In the genomic region with DNA sequence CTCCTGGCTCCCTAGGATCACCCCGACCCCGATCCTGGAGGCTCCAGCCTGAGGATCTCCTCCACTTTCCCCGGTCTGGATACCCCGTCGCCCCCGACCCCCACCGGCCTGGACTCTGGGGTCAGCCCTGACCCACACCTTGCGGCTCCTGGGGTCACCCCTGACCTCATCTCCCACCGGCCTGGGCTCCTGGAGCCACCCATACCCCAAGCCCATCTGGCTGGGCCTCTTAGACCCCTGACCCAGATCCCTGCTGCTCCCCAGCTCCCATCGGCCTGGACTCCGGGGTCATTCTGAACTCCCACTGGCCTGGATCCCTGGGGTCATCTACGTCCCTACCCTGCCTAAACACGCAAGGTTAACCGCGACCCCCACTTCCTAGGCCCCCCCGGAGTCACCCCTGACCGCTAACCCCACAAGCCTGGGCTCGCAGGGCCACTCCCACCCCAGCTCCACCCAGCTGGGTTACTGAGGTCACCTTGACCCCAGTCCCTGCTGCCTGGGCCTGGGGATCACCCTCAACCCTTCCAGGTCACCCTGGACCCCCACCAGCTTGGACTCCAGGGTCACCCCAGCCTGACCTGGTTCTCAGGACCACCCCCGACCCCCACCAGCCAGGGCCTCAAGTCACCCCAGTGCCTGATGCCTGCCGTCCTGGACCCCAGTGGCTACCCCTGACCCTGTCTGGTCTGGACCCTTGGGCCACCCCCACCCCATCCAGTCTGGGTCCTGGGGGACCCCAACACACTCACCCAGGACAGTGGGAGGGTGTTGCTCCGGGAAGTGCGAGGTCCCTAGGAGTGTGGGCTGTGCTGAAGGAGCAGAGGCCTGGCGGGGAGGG, we compare ENCODE assay signal across 1 cellular context.
TF ChIP-seq lines count a peak whose summit lies in the region.

No MANE protein-coding gene starts in this region.

TF ChIP-seq in HepG2, 621 proteins besides CTCF, POLR2A, EP300 and RAD21 (continued from another document and continues in another):
- TF ChIP-seq STAT6 (CRISPR knock-in tag; IDR thresholded peaks at IDR 0.05; ENCODE audit: borderline replicate concordance) (no peak), BRD4 (CRISPR knock-in tag; IDR thresholded peaks at IDR 0.05) (no peak), ZNF260 (CRISPR knock-in tag; IDR thresholded peaks at IDR 0.05; ENCODE audit: borderline replicate concordance, low read depth) (no peak), MLXIP (CRISPR knock-in tag; IDR thresholded peaks at IDR 0.05; ENCODE audit: borderline replicate concordance) (no peak), ZNF770 (CRISPR knock-in tag; IDR thresholded peaks at IDR 0.05) (no peak), THYN1 (CRISPR knock-in tag; IDR thresholded peaks at IDR 0.05; ENCODE audit: borderline replicate concordance, low read depth) (no peak), ZNF558 (CRISPR knock-in tag; IDR thresholded peaks at IDR 0.05; ENCODE audit: borderline replicate concordance) (0 out of 2 replicates have a peak, but pooled peaks have one; percentile 59), ZNF512 (CRISPR knock-in tag; IDR thresholded peaks at IDR 0.05) (no peak), SRF (IDR thresholded peaks at IDR 0.05; ENCODE audit: low read depth, low read length) (no peak), ZFP91 (CRISPR knock-in tag; IDR thresholded peaks at IDR 0.05; ENCODE audit: borderline replicate concordance) (peak; percentile 52; the same call in 1 of the 2 replicates), MED13 (CRISPR knock-in tag; IDR thresholded peaks at IDR 0.05) (no peak), ZNF350 (CRISPR knock-in tag; IDR thresholded peaks at IDR 0.05; ENCODE audit: borderline replicate concordance, low read depth) (no peak; the same call in 1 of the 2 replicates), HMG20A (CRISPR knock-in tag; IDR thresholded peaks at IDR 0.05; ENCODE audit: borderline replicate concordance) (no peak), ZNF225 (CRISPR knock-in tag; IDR thresholded peaks at IDR 0.05) (no peak), ZMYM4 (CRISPR knock-in tag; IDR thresholded peaks at IDR 0.05) (no peak), ZNF773 (CRISPR knock-in tag; IDR thresholded peaks at IDR 0.05; ENCODE audit: borderline replicate concordance) (no peak), PHF20 (CRISPR knock-in tag; IDR thresholded peaks at IDR 0.05) (0 out of 2 replicates have a peak, but pooled peaks have one; percentile 36), ZNF790 (CRISPR knock-in tag; IDR thresholded peaks at IDR 0.05; ENCODE audit: borderline replicate concordance) (0 out of 2 replicates have a peak, but pooled peaks have one; percentile 7), ZC3H4 (CRISPR knock-in tag; IDR thresholded peaks at IDR 0.05; ENCODE audit: borderline replicate concordance) (no peak), ZSCAN12 (CRISPR knock-in tag; IDR thresholded peaks at IDR 0.05) (no peak), ZNF274 (CRISPR knock-in tag; IDR thresholded peaks at IDR 0.05) (no peak), ZBTB7B (CRISPR knock-in tag; IDR thresholded peaks at IDR 0.05) (peak; percentile 24), YY1 (IDR thresholded peaks at IDR 0.05; ENCODE audit: insufficient read depth, insufficient replicate concordance, low read depth, low read length) (no peak), ZSCAN21 (CRISPR knock-in tag; IDR thresholded peaks at IDR 0.05; ENCODE audit: borderline replicate concordance) (no peak), NFIB (CRISPR knock-in tag; IDR thresholded peaks at IDR 0.05; ENCODE audit: borderline replicate concordance) (no peak), SMAD3 (CRISPR knock-in tag; IDR thresholded peaks at IDR 0.05) (no peak)
- TF ChIP-seq, protein P1, sequence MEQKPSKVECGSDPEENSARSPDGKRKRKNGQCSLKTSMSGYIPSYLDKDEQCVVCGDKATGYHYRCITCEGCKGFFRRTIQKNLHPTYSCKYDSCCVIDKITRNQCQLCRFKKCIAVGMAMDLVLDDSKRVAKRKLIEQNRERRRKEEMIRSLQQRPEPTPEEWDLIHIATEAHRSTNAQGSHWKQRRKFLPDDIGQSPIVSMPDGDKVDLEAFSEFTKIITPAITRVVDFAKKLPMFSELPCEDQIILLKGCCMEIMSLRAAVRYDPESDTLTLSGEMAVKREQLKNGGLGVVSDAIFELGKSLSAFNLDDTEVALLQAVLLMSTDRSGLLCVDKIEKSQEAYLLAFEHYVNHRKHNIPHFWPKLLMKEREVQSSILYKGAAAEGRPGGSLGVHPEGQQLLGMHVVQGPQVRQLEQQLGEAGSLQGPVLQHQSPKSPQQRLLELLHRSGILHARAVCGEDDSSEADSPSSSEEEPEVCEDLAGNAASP (CRISPR knock-in tag; IDR thresholded peaks at IDR 0.05; ENCODE audit: borderline replicate concordance): peak; percentile 19; the same call in 1 of the 2 replicates
- TF ChIP-seq, protein P2, sequence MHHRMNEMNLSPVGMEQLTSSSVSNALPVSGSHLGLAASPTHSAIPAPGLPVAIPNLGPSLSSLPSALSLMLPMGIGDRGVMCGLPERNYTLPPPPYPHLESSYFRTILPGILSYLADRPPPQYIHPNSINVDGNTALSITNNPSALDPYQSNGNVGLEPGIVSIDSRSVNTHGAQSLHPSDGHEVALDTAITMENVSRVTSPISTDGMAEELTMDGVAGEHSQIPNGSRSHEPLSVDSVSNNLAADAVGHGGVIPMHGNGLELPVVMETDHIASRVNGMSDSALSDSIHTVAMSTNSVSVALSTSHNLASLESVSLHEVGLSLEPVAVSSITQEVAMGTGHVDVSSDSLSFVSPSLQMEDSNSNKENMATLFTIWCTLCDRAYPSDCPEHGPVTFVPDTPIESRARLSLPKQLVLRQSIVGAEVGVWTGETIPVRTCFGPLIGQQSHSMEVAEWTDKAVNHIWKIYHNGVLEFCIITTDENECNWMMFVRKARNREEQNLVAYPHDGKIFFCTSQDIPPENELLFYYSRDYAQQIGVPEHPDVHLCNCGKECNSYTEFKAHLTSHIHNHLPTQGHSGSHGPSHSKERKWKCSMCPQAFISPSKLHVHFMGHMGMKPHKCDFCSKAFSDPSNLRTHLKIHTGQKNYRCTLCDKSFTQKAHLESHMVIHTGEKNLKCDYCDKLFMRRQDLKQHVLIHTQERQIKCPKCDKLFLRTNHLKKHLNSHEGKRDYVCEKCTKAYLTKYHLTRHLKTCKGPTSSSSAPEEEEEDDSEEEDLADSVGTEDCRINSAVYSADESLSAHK (CRISPR knock-in tag; IDR thresholded peaks at IDR 0.05; ENCODE audit: borderline replicate concordance): no peak
- TF ChIP-seq, protein P3, sequence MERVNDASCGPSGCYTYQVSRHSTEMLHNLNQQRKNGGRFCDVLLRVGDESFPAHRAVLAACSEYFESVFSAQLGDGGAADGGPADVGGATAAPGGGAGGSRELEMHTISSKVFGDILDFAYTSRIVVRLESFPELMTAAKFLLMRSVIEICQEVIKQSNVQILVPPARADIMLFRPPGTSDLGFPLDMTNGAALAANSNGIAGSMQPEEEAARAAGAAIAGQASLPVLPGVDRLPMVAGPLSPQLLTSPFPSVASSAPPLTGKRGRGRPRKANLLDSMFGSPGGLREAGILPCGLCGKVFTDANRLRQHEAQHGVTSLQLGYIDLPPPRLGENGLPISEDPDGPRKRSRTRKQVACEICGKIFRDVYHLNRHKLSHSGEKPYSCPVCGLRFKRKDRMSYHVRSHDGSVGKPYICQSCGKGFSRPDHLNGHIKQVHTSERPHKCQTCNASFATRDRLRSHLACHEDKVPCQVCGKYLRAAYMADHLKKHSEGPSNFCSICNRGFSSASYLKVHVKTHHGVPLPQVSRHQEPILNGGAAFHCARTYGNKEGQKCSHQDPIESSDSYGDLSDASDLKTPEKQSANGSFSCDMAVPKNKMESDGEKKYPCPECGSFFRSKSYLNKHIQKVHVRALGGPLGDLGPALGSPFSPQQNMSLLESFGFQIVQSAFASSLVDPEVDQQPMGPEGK (CRISPR knock-in tag; IDR thresholded peaks at IDR 0.05): peak; percentile 59
- TF ChIP-seq, protein P4, sequence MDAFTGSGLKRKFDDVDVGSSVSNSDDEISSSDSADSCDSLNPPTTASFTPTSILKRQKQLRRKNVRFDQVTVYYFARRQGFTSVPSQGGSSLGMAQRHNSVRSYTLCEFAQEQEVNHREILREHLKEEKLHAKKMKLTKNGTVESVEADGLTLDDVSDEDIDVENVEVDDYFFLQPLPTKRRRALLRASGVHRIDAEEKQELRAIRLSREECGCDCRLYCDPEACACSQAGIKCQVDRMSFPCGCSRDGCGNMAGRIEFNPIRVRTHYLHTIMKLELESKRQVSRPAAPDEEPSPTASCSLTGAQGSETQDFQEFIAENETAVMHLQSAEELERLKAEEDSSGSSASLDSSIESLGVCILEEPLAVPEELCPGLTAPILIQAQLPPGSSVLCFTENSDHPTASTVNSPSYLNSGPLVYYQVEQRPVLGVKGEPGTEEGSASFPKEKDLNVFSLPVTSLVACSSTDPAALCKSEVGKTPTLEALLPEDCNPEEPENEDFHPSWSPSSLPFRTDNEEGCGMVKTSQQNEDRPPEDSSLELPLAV (CRISPR knock-in tag; conservative IDR thresholded peaks at IDR 0.05; ENCODE audit: low read depth): no peak
- TF ChIP-seq, protein P5, sequence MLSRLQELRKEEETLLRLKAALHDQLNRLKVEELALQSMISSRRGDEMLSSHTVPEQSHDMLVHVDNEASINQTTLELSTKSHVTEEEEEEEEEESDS (CRISPR knock-in tag; IDR thresholded peaks at IDR 0.05; ENCODE audit: borderline replicate concordance): no peak
